Comparison of ENCODE assay signal across 8 cellular contexts in the genomic region with DNA sequence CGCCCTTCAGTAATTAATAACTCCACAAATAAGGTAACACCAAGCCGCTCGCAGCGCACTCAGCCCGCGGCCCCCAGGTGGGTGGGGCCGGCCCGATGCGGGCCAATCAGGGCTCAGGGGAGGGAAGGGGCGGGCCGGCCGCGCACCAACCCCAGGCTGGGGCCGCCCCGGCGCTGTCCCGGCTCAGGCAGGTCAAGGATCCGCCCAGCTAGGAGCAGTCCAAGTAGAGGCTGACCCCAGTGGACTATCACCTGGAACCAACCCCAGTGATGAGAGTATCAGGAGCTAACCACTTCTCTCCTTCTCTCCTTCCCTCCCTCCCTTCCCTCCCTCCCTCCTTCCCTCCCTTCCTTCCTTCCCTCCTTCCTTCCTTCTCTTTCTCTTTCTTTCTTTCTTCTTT.
A peak's percentile ranks its signal among the peaks of the same experiment; 100 is the strongest.
DNase-seq lines count a peak whose midpoint lies in the region; ATAC-seq, FAIRE-seq and TF ChIP-seq lines count a peak whose summit lies in the region.

No MANE protein-coding gene starts in this region.

- no peaks in the 10 kb centered on the region for H3K9me2 ChIP-seq in GM23338 (ENCODE audit: insufficient read depth)

- H3K27me3 Mint-ChIP-seq in GM23338 (ENCODE audit: insufficient read depth, low read depth, poor library complexity) (no peaks in the 10 kb centered on the region), activated B cell treated with CpG ODN at 0.5 μM for 24 hours (peaks cover 6% of the 10 kb centered on the region)

- H3K9ac ChIP-seq in smooth muscle cell (ENCODE audit: low read depth), result no peak overlapping the region

- no peak for FAIRE-seq in D721Med (lab: Jason Lieb, UNC)

- no peaks in the 10 kb centered on the region for H3K9me3 ChIP-seq in BE2C
- no peaks in the 10 kb centered on the region for H3K9me3 ChIP-seq in smooth muscle cell (replicated peaks; ENCODE audit: low read depth)

- ATAC-seq in GM23338 (peak; percentile 100), activated B cell treated with CpG ODN at 0.5 μM for 24 hours (ENCODE audit: low read depth) (peak; percentile 92)

- H3F3A ChIP-seq in GM23338 (replicated peaks; ENCODE audit: low read depth), result 0 out of 2 replicates have a peak, but pooled peaks cover 3% of the 10 kb centered on the region
- no peaks in the 10 kb centered on the region for H3F3A ChIP-seq in smooth muscle cell (ENCODE audit: low read depth)

- H3K36me3 ChIP-seq in BE2C, result no peaks in the 10 kb centered on the region
- H3K36me3 ChIP-seq in GM23338 (ENCODE audit: insufficient read depth), result no peaks in the 10 kb centered on the region
- no peaks in the 10 kb centered on the region for H3K36me3 ChIP-seq in smooth muscle cell (ENCODE audit: low read depth)

- TF ChIP-seq CTCF in BE2C (IDR thresholded peaks at IDR 0.05; ENCODE audit: low read depth, low read length) (no peak), GM23338 (conservative IDR thresholded peaks at IDR 0.05; ENCODE audit: low read depth in 2 of 2) (no peak), activated B cell treated with CpG ODN at 0.5 μM for 24 hours (IDR thresholded peaks at IDR 0.05) (no peak), smooth muscle cell (IDR thresholded peaks at IDR 0.05; ENCODE audit: borderline replicate concordance, insufficient read depth, poor library complexity, severe bottlenecking) (no peak), D721Med (IDR thresholded peaks at IDR 0.05; ENCODE audit: insufficient read depth, missing control alignments) (no peak)

- intact Hi-C loops in activated B cell treated with CpG ODN at 0.5 μM for 24 hours (cut with micrococcal nuclease), result no loop called here

- no peaks in the 10 kb centered on the region for H3K36me3 Mint-ChIP-seq in GM23338 (ENCODE audit: low read depth)
- no peaks in the 10 kb centered on the region for H3K36me3 Mint-ChIP-seq in activated B cell treated with CpG ODN at 0.5 μM for 24 hours (ENCODE audit: low read depth)

- WGBS in smooth muscle cell (ENCODE audit: low lambda C conversion rate), result 6% methylated on average over 11 of the region's 18 CpGs

- H3K4me1 Mint-ChIP-seq in GM23338 (no peaks in the 10 kb centered on the region; the same call in 1 of the 3 replicates), activated B cell treated with CpG ODN at 0.5 μM for 24 hours (peaks cover 9% of the 10 kb centered on the region)

- H3K27ac Mint-ChIP-seq in GM23338, result no peak overlapping the region
- H3K27ac Mint-ChIP-seq in activated B cell treated with CpG ODN at 0.5 μM for 24 hours, result no peak overlapping the region

- peak overlapping the region; percentile 59; the same call in 2 of the 3 replicates for H3K4me3 Mint-ChIP-seq in GM23338
- peak overlapping the region; percentile 4 for H3K4me3 Mint-ChIP-seq in activated B cell treated with CpG ODN at 0.5 μM for 24 hours

- CTCF ChIA-PET in activated B cell treated with CpG ODN at 0.5 μM for 24 hours (lab: Charles Lee), result no interaction called here

- H3K4me1 ChIP-seq in BE2C (no peaks in the 10 kb centered on the region), GM23338 (ENCODE audit: insufficient read depth) (peaks cover 5% of the 10 kb centered on the region; the same call in 1 of the 2 replicates), smooth muscle cell (ENCODE audit: low read depth) (peaks cover 5% of the 10 kb centered on the region)

- H3K27ac ChIP-seq in GM23338 (ENCODE audit: low read depth), result no peak overlapping the region
- no peak overlapping the region for H3K27ac ChIP-seq in smooth muscle cell (ENCODE audit: low read depth)

- H3K4me2 ChIP-seq in GM23338 (peak overlapping the region; percentile 88), smooth muscle cell (peak overlapping the region; percentile 85)

- no peaks in the 10 kb centered on the region for H4K20me1 ChIP-seq in GM23338 (replicated peaks; ENCODE audit: insufficient read depth)
- no peaks in the 10 kb centered on the region for H4K20me1 ChIP-seq in smooth muscle cell (ENCODE audit: low read depth)

- H3K9me3 Mint-ChIP-seq in GM23338 (no peaks in the 10 kb centered on the region), activated B cell treated with CpG ODN at 0.5 μM for 24 hours (no peaks in the 10 kb centered on the region)

- POLR2A ChIA-PET in activated B cell treated with CpG ODN at 0.5 μM for 24 hours (lab: Charles Lee), result no interaction called here

- H2AFZ ChIP-seq in GM23338 (peak overlapping the region; percentile 91; the same call in 1 of the 2 replicates), smooth muscle cell (ENCODE audit: low read depth) (no peak overlapping the region)

- DNase-seq in BE2C (peak; percentile 82), GM23338 (ENCODE audit: low spot score) (peak; percentile 87), activated B cell treated with CpG ODN at 0.5 μM for 24 hours (no peak), hepatic stellate cell (ENCODE audit: low spot score) (peak; percentile 75), smooth muscle cell (lab: John Stamatoyannopoulos, UW; ENCODE audit: unreplicated experiment) (no peak), SHP77 treated with DMSO at 0.1 percent for 48 hours (lab: John Stamatoyannopoulos, UW) (no peak), D721Med (ENCODE audit: insufficient read length, low spot score) (no peak), OCI-M1 (lab: John Stamatoyannopoulos, UW) (no peak)

- H3K79me2 ChIP-seq in GM23338 (replicated peaks; ENCODE audit: insufficient read depth) (no peaks in the 10 kb centered on the region), smooth muscle cell (ENCODE audit: low read depth) (no peaks in the 10 kb centered on the region)

- H3K4me3 ChIP-seq in BE2C (ENCODE audit: low read depth, low read length) (peak overlapping the region; percentile 46), GM23338 (peak overlapping the region; percentile 47), smooth muscle cell (peak overlapping the region; percentile 42)

- no peaks in the 10 kb centered on the region for H3K27me3 ChIP-seq in BE2C
- no peaks in the 10 kb centered on the region for H3K27me3 ChIP-seq in GM23338 (ENCODE audit: insufficient read depth)
- H3K27me3 ChIP-seq in smooth muscle cell (ENCODE audit: low read depth), result peaks cover 14% of the 10 kb centered on the region

TF ChIP-seq in GM23338, 12 proteins besides CTCF, POLR2A, EP300 and RAD21:
- TF ChIP-seq JUNB (IDR thresholded peaks at IDR 0.05; ENCODE audit: unreplicated experiment) (no peak), POLR2AphosphoS5 (IDR thresholded peaks at IDR 0.05; ENCODE audit: low read depth) (peak; percentile 29; the same call in 1 of the 2 replicates)

Comparison
In these comparisons a context has a peak if more than half of its experiments do, and no peak if none do; other contexts are left out.
1. DNase-seq: peak in BE2C (single experiment), GM23338 (single experiment) and hepatic stellate cell (single experiment); none in activated B cell treated with CpG ODN at 0.5 μM for 24 hours (single experiment), smooth muscle cell (single experiment), SHP77 treated with DMSO at 0.1 percent for 48 hours (single experiment), D721Med (single experiment) and OCI-M1 (single experiment).
2. Peak in every context shown above with its lines, with median percentiles within 50 percentile points of each other: H3K4me3 ChIP-seq.